ENCODE assay signal across 8 cellular contexts in the genomic region with DNA sequence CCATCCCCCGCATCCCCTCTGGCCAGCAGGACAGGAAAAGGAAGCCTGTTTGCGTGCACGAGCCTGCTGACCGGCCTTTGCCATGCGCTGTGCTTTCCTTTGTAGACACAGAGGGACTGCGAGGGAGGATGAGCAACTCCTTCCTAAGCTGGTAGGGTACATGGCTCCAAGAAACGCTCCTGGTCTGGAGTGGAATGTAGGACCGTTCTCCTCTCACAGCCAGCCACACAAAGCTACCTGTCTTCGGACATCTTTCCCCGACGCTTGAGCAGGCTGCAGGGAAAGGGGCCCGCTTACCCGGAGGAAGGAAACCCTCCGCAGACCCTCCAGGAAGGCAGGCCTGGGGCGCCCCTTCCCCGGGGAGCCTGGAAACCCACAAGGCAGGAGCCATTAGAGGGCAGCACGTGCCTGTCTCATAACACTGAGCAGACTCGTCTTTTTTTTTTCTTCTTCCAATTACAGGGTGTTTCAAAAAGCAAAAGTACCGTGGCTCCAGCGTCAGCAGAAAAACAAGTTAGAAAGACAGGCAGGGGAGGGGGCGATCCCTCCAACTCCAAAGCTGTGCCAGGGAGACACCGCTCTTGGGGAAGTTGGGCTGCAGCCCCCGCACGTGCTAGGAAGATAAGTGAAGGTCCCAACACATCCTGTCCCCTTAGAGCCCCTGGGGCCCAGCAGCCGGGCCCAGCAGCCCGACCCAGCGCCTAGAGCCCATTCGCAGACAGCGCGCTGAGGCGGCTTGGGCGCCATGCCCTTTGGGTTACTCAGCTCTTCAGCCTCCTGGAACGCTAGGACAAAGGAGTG.
DNase-seq lines count a peak whose midpoint lies in the region; ATAC-seq and TF ChIP-seq lines count a peak whose summit lies in the region.

No MANE protein-coding gene starts in this region.

- no peaks in the 10 kb centered on the region for H3K36me3 Mint-ChIP-seq in CD4-positive, alpha-beta T cell (ENCODE audit: low read depth)

- no peaks in the 10 kb centered on the region for H3K27me3 ChIP-seq in CD4-positive, alpha-beta T cell (ENCODE audit: control insufficient read depth, insufficient read depth, low read length)
- H3K27me3 ChIP-seq in NT2/D1 (ENCODE audit: insufficient read depth, insufficient read length) (no peaks in the 10 kb centered on the region), esophagus (ENCODE audit: control insufficient read depth in 1 of 2, insufficient read depth in 2 of 2, low read length in 2 of 2) (no peaks in the 10 kb centered on the region), muscle layer of colon (ENCODE audit: control insufficient read depth in 1 of 2, insufficient read depth in 2 of 2, low read length in 2 of 2) (no peaks in the 10 kb centered on the region)

- no peaks in the 10 kb centered on the region for H3K36me3 ChIP-seq in NT2/D1 (ENCODE audit: insufficient read depth, insufficient read length, low read length)
- no peaks in the 10 kb centered on the region for H3K36me3 ChIP-seq in esophagus (ENCODE audit: control insufficient read depth in 2 of 2, insufficient read depth in 2 of 2, low read length in 1 of 2)
- no peaks in the 10 kb centered on the region for H3K36me3 ChIP-seq in muscle layer of colon (ENCODE audit: insufficient read depth, low read length)

- H3K9me3 ChIP-seq in CD4-positive, alpha-beta T cell (ENCODE audit: control insufficient read depth, low read length): no peaks in the 10 kb centered on the region
- H3K9me3 ChIP-seq in NT2/D1 (ENCODE audit: insufficient read depth, low read length): no peaks in the 10 kb centered on the region
- no peaks in the 10 kb centered on the region for H3K9me3 ChIP-seq in esophagus (ENCODE audit: control insufficient read depth in 2 of 2, insufficient read depth in 1 of 2, low read depth in 1 of 2, low read length in 1 of 2)
- no peaks in the 10 kb centered on the region for H3K9me3 ChIP-seq in muscle layer of colon (ENCODE audit: low read length)

- WGBS in esophagus, 2 donors: 9 to 10% methylated on average over 33 of the region's 33 CpGs

- H3K4me1 Mint-ChIP-seq in CD4-positive, alpha-beta T cell (ENCODE audit: low read depth): peaks cover 10% of the 10 kb centered on the region

- no peaks in the 10 kb centered on the region for H3K9me3 Mint-ChIP-seq in CD4-positive, alpha-beta T cell

- H3K4me3 ChIP-seq in NT2/D1 (ENCODE audit: insufficient read length, low read depth) (peak overlapping the region; percentile 27), esophagus (ENCODE audit: low read depth in 1 of 2, low read length in 2 of 2) (peak overlapping the region; percentile 28 to 45), muscle layer of colon (ENCODE audit: low read depth in 1 of 2, low read length in 2 of 2) (peak overlapping the region; percentile 51 to 56)

- no peak overlapping the region for H3K27ac ChIP-seq in CD4-positive, alpha-beta T cell (ENCODE audit: low read depth, low read length)
- peak overlapping the region; percentile 74 to 90 for H3K27ac ChIP-seq in esophagus (ENCODE audit: low read depth in 2 of 2, low read length in 1 of 2)
- H3K27ac ChIP-seq in muscle layer of colon (ENCODE audit: low read depth, low read length): peak overlapping the region; percentile 75

- no peaks in the 10 kb centered on the region for H3K27me3 Mint-ChIP-seq in CD4-positive, alpha-beta T cell

- peak; percentile 38 to 66 (median 46) for DNase-seq in CD4-positive, alpha-beta T cell
- DNase-seq in HEK293T (ENCODE audit: extremely low spot score) (peak; percentile 62), NT2/D1 (ENCODE audit: low read depth, low spot score) (no peak)
- peak; percentile 66 for DNase-seq in activated T-cell treated with anti-CD3 and anti-CD28 coated beads, Interleukin-2, amount 50 U/mL, for 1 hour
- DNase-seq in stimulated activated naive CD8-positive, alpha-beta T cell treated with anti-CD3 and anti-CD28 coated beads, Interleukin-15, Interleukin-2, amounts not matched to agents 100 U/mL and 50 U/mL, for 24 hours: peak; percentile 60

- peak overlapping the region; percentile 21 for H3K27ac Mint-ChIP-seq in CD4-positive, alpha-beta T cell

- CTCF ChIA-PET in CD4-positive, alpha-beta T cell (lab: Charles Lee): interaction anchor here (0.7 to 1.2 kb wide), 3 partner anchors 48 to 382 kb away, joined by 3 to 4 read pairs (median 3); no protein-coding TSS in a partner anchor
- CTCF ChIA-PET in HEK293T (lab: Yijun Ruan, JAX): interaction anchor here (0.6 to 1.4 kb wide), 6 partner anchors 14 to 901 kb away, joined by 3 to 5 read pairs (median 4); no protein-coding TSS in a partner anchor

- H3K4me3 Mint-ChIP-seq in CD4-positive, alpha-beta T cell: peak overlapping the region; percentile 32

- POLR2A ChIA-PET in CD4-positive, alpha-beta T cell (lab: Charles Lee): interaction anchor here (0.5 kb wide), 1 partner anchor 268 kb away, joined by 3 read pairs; no protein-coding TSS in a partner anchor
- POLR2A ChIA-PET in HEK293T (lab: Yijun Ruan, JAX): no interaction called here

- H3K9ac ChIP-seq in NT2/D1 (ENCODE audit: insufficient read length, low read depth): peak overlapping the region; percentile 72
- peak overlapping the region; percentile 49 for H3K9ac ChIP-seq in muscle layer of colon (ENCODE audit: low read length)

- intact Hi-C loops in CD4-positive, alpha-beta T cell (cut with DNase I, micrococcal nuclease): loop anchor here (1.0 to 10.0 kb wide), 7 partner anchors 47 to 1498 kb away; partner anchors contain the start of gene RREB1 (in 1 of the 2)

- H3K4me1 ChIP-seq in NT2/D1 (ENCODE audit: insufficient read depth, insufficient read length) (peaks cover 11% of the 10 kb centered on the region), esophagus (ENCODE audit: control insufficient read depth in 2 of 2, insufficient read depth in 2 of 2, low read length in 1 of 2) (peaks cover 0 to 20% of the 10 kb centered on the region in 2 donors), muscle layer of colon (ENCODE audit: insufficient read depth, low read length) (peaks cover 16% of the 10 kb centered on the region)

- ATAC-seq in CD4-positive, alpha-beta T cell (ENCODE audit: poor library complexity): peak; percentile 98
- peak; percentile 76 for ATAC-seq in stimulated activated naive CD8-positive, alpha-beta T cell treated with anti-CD3 and anti-CD28 coated beads, Interleukin-15, Interleukin-2, amounts not matched to agents 100 U/mL and 50 U/mL, for 24 hours
- ATAC-seq in HG03196 (IDR thresholded peaks at IDR 0.05; ENCODE audit: unreplicated experiment): no peak

- TF ChIP-seq CTCF in CD4-positive, alpha-beta T cell (IDR thresholded peaks at IDR 0.05): peak; percentile 72

TF ChIP-seq in HEK293T, 16 proteins besides CTCF, POLR2A, EP300 and RAD21:
- TF ChIP-seq FOXM1 (IDR thresholded peaks at IDR 0.05; ENCODE audit: borderline replicate concordance): no peak
- no peak for TF ChIP-seq SUZ12 (IDR thresholded peaks at IDR 0.05)
- no peak for TF ChIP-seq ARNT (IDR thresholded peaks at IDR 0.05)
- no peak for TF ChIP-seq BHLHE40 (IDR thresholded peaks at IDR 0.05; ENCODE audit: borderline replicate concordance)
- no peak for TF ChIP-seq L3MBTL2 (conservative IDR thresholded peaks at IDR 0.05)
- no peak for TF ChIP-seq FOXK2 (IDR thresholded peaks at IDR 0.05)
- peak; percentile 94 for TF ChIP-seq ZNF384 (IDR thresholded peaks at IDR 0.05)
